ENCODE assay signal across 3 cellular contexts in genomic region chr12:23202746-23203145, GRCh38.
"Had no signal": no experiment of that assay in that cellular context is flagged by ENCODE, and none has a peak within 500 bp of the region (broad histone marks: within the 10 kb centered on the region; RNA-seq: fewer than 3 reads in every experiment).

No MANE protein-coding gene starts in this region.

- H3K4me3 ChIP-seq: GM12878 had no signal

- DNase-seq: GDM1, GF-D8 had no signal

- ATAC-seq: GM12878 had no signal
